ENCODE assay signal across 27 cellular contexts in genomic region chr19:36807029-36807428, GRCh38.
"Had no signal": no experiment of that assay in that cellular context is flagged by ENCODE, and none has a peak within 500 bp of the region (broad histone marks: within the 10 kb centered on the region; RNA-seq: fewer than 3 reads in every experiment).

No MANE protein-coding gene starts in this region.

- H3K36me3 ChIP-seq: lower lobe of right lung had no signal

- H3K27ac Mint-ChIP-seq: immature natural killer cell; mesothelial cell of epicardium; naive thymus-derived CD8-positive, alpha-beta T cell had no signal

- H3K4me3 Mint-ChIP-seq: immature natural killer cell; mesothelial cell of epicardium; naive B cell; naive thymus-derived CD8-positive, alpha-beta T cell had no signal

- DNase-seq: dermis blood vessel endothelial cell; dorsolateral prefrontal cortex; effector CD4-positive, alpha-beta T cell; effector memory CD4-positive, alpha-beta T cell; foreskin keratinocyte; heart left ventricle; hypothalamus; immature natural killer cell; islet precursor cell; kidney; kidney glomerular epithelial cell; left colon; left ventricle myocardium inferior; lower lobe of right lung; mesenchymal stem cell; mucosa of descending colon; naive B cell; naive thymus-derived CD8-positive, alpha-beta T cell had no signal

- FAIRE-seq: endometrium, endothelial cell of umbilical vein, frontal cortex, kidney had no signal

- H3K27me3 ChIP-seq: dorsolateral prefrontal cortex, esophagus muscularis mucosa, foreskin keratinocyte, gastroesophageal sphincter, heart left ventricle, hepatocyte had no signal

- H3K4me2 ChIP-seq: hepatocyte had no signal

- H2AFZ ChIP-seq: hepatocyte had no signal

- ATAC-seq: foreskin keratinocyte; gastroesophageal sphincter; heart left ventricle; left colon; left lobe of liver; lower lobe of right lung; mucosa of descending colon; naive thymus-derived CD8-positive, alpha-beta T cell had no signal

- H3K4me3 ChIP-seq: coronary artery, dorsolateral prefrontal cortex, esophagus muscularis mucosa, gastroesophageal sphincter, heart left ventricle, hepatocyte, left ventricle myocardium inferior, lower lobe of right lung, mucosa of descending colon had no signal

- H3K79me2 ChIP-seq: hepatocyte had no signal

- H3K4me1 Mint-ChIP-seq: immature natural killer cell; mesothelial cell of epicardium; naive thymus-derived CD8-positive, alpha-beta T cell had no signal

- H3K27me3 Mint-ChIP-seq: naive B cell; naive thymus-derived CD8-positive, alpha-beta T cell had no signal

- H3K27ac ChIP-seq: coronary artery, dorsolateral prefrontal cortex, esophagus muscularis mucosa, foreskin keratinocyte, gastroesophageal sphincter, heart left ventricle, hepatocyte, left ventricle myocardium inferior, lower lobe of right lung had no signal

- H3K4me1 ChIP-seq: esophagus muscularis mucosa, foreskin keratinocyte, gastroesophageal sphincter, heart left ventricle, left ventricle myocardium inferior, lower lobe of right lung had no signal
